Comparison of ENCODE assay signal across 16 cellular contexts in genomic region chr13:74098077-74098476, GRCh38. TPM values are rescaled to one million over a fixed set of nuclear protein-coding genes. Genes with fewer than 3 reads are reported as not detected.
DNase-seq lines count a peak whose midpoint lies in the region; ATAC-seq and TF ChIP-seq lines count a peak whose summit lies in the region.
"Had no signal": no experiment of that assay in that cellular context is flagged by ENCODE, and none has a peak within 500 bp of the region (broad histone marks: within the 10 kb centered on the region; RNA-seq: fewer than 3 reads in every experiment).

No MANE protein-coding gene starts in this region.

- TF ChIP-seq CTCF in tibial artery (IDR thresholded peaks at IDR 0.05): no peak

- peaks cover 0 to 23% (median 0%) of the 10 kb centered on the region in 4 donors for H3K4me1 ChIP-seq in tibial artery

- H3K27me3 ChIP-seq in tibial artery: no peaks in the 10 kb centered on the region

- H3K4me3 Mint-ChIP-seq in activated naive CD4-positive, alpha-beta T cell treated with anti-CD3 and anti-CD28 coated beads, Interleukin-2, amount 50 U/mL, for 24 hours: no peak overlapping the region
- no peak overlapping the region for H3K4me3 Mint-ChIP-seq in T-cell
- H3K4me3 Mint-ChIP-seq: CD14-positive monocyte, HFFc6, IgD-negative memory B cell had no signal

- CTCF ChIA-PET in T-cell (lab: Charles Lee): no interaction called here

- ATAC-seq in T-cell (replicated peaks in 1 of 4) (no peak), HG02885 (IDR thresholded peaks at IDR 0.05; ENCODE audit: poor library complexity, unreplicated experiment) (no peak)
- ATAC-seq: GM12878 had no signal

- peaks cover 79% of the 10 kb centered on the region for H3K4me1 Mint-ChIP-seq in activated naive CD4-positive, alpha-beta T cell treated with anti-CD3 and anti-CD28 coated beads, Interleukin-2, amount 50 U/mL, for 24 hours
- H3K4me1 Mint-ChIP-seq in T-cell: peaks cover 77 to 80% (median 79%) of the 10 kb centered on the region in 3 donors
- H3K4me1 Mint-ChIP-seq: CD14-positive monocyte had no signal

- H3K27ac ChIP-seq in tibial artery: no peak overlapping the region
- H3K27ac ChIP-seq: 22Rv1 had no signal

- H3K27ac Mint-ChIP-seq in activated naive CD4-positive, alpha-beta T cell treated with anti-CD3 and anti-CD28 coated beads, Interleukin-2, amount 50 U/mL, for 24 hours: peak overlapping the region; percentile 17
- peak overlapping the region; percentile 28 to 58 for H3K27ac Mint-ChIP-seq in T-cell
- H3K27ac Mint-ChIP-seq: CD14-positive monocyte, HFFc6 had no signal

- intact Hi-C loops in tibial artery (cut with DNase I; ENCODE audit: low total_unique reads): no loop called here

- no peaks in the 10 kb centered on the region for H3K27me3 Mint-ChIP-seq in activated naive CD4-positive, alpha-beta T cell treated with anti-CD3 and anti-CD28 coated beads, Interleukin-2, amount 50 U/mL, for 24 hours
- no peaks in the 10 kb centered on the region for H3K27me3 Mint-ChIP-seq in T-cell
- H3K27me3 Mint-ChIP-seq: IgD-negative memory B cell had no signal

- no peak for DNase-seq in activated naive CD4-positive, alpha-beta T cell treated with Interleukin-2 at 50 U/mL for 16 hours
- DNase-seq in T-cell (no peak), kidney tubule cell (ENCODE audit: low spot score) (peak; percentile 17), renal cortical epithelial cell (ENCODE audit: low read depth) (peak; percentile 79), inferior parietal cortex (ENCODE audit: extremely low spot score) (no peak), tibial artery (no peak)
- DNase-seq: DMS79, HCEC 1CT, HFFc6 had no signal

- POLR2A ChIA-PET in T-cell (lab: Charles Lee): interaction anchor here in 1 of 2 donors (0.6 kb wide), 1 partner anchor 964 kb away, joined by 4 read pairs; no protein-coding TSS in a partner anchor

- H3K4me3 ChIP-seq in tibial artery: no peak overlapping the region
- H3K4me3 ChIP-seq: GM12878 had no signal

- H3K9me3 Mint-ChIP-seq in activated naive CD4-positive, alpha-beta T cell treated with anti-CD3 and anti-CD28 coated beads, Interleukin-2, amount 50 U/mL, for 24 hours: peaks cover 6% of the 10 kb centered on the region
- peaks cover 0 to 7% (median 0%) of the 10 kb centered on the region in 3 donors for H3K9me3 Mint-ChIP-seq in T-cell
- H3K9me3 Mint-ChIP-seq: IgD-negative memory B cell had no signal

- peaks cover 14% of the 10 kb centered on the region for H3K36me3 Mint-ChIP-seq in activated naive CD4-positive, alpha-beta T cell treated with anti-CD3 and anti-CD28 coated beads, Interleukin-2, amount 50 U/mL, for 24 hours
- H3K36me3 Mint-ChIP-seq in T-cell: peaks cover 21% of the 10 kb centered on the region
- H3K36me3 Mint-ChIP-seq: CD14-positive monocyte had no signal

- no peaks in the 10 kb centered on the region for H3K9me3 ChIP-seq in tibial artery

- no peaks in the 10 kb centered on the region for H3K36me3 ChIP-seq in tibial artery

RNA-seq across cellular contexts. Expression of gene KLF12, which starts 36.1 kb away (rescaled TPM):
- total RNA-seq in T-cell (100 to 1,000 TPM in 1 of 5 donors, 10 to 100 TPM in 4; 60.2 to 112 (median 64.7) TPM), renal cortical epithelial cell (8.2 and 14.0 TPM in 2 replicates)
- total RNA-seq: G401 had no signal

Comparison
In these comparisons a context has a peak if more than half of its experiments do, and no peak if none do; other contexts are left out.
1. DNase-seq: peak in kidney tubule cell (single experiment) and renal cortical epithelial cell (single experiment); none in activated naive CD4-positive, alpha-beta T cell treated with Interleukin-2 at 50 U/mL for 16 hours (single experiment), T-cell (0 of 34), inferior parietal cortex (single experiment) and tibial artery (0 of 2).